Comparison of ENCODE assay signal across 14 cellular contexts in genomic region chr1:153763365-153764225, GRCh38. TPM values are rescaled to one million over a fixed set of nuclear protein-coding genes. Genes with fewer than 3 reads are reported as not detected.
DNase-seq lines count a peak whose midpoint lies in the region; ATAC-seq and TF ChIP-seq lines count a peak whose summit lies in the region.
"Had no signal": no experiment of that assay in that cellular context is flagged by ENCODE, and none has a peak within 500 bp of the region (broad histone marks: within the 10 kb centered on the region; RNA-seq: fewer than 3 reads in every experiment).

No MANE protein-coding gene starts in this region.

- no peak for ATAC-seq in GM19455 (IDR thresholded peaks at IDR 0.05; ENCODE audit: unreplicated experiment)
- ATAC-seq: K562 had no signal

- POLR2A ChIA-PET in RWPE1 (lab: Yijun Ruan, JAX; ENCODE audit: low non-redundant PET): interaction anchor here (0.6 kb wide), 2 partner anchors 18 to 20 kb away, joined by 4 read pairs; no protein-coding TSS in a partner anchor

- TF ChIP-seq CTCF in RWPE1 (conservative IDR thresholded peaks at IDR 0.05; ENCODE audit: low read depth) (no peak), liver (IDR thresholded peaks at IDR 0.05; ENCODE audit: low read depth, low read length, missing input control) (no peak), spleen (IDR thresholded peaks at IDR 0.05 in 8 of 11, conservative IDR thresholded peaks at IDR 0.05 in 3 of 11) (no peak)

- H3K4me1 ChIP-seq in liver (ENCODE audit: control insufficient read depth in 4 of 4, insufficient read depth in 4 of 4, low read length in 3 of 4) (peaks cover 4 to 19% (median 13%) of the 10 kb centered on the region in 4 donors), spleen (peaks cover 0 to 18% (median 7%) of the 10 kb centered on the region in 6 donors)

- peaks cover 6 to 51% (median 38%) of the 10 kb centered on the region in 4 donors for H3K36me3 ChIP-seq in liver (ENCODE audit: control insufficient read depth in 4 of 4, insufficient read depth in 3 of 4, low read depth in 1 of 4, low read length in 3 of 4)
- H3K36me3 ChIP-seq in spleen: peaks cover 0 to 100% (median 80%) of the 10 kb centered on the region in 6 donors

- H3K27ac ChIP-seq in RWPE1 (peak overlapping the region; percentile 17; the same call in 1 of the 2 replicates), liver (ENCODE audit: low read depth in 1 of 2, low read length in 2 of 2) (peak overlapping the region; percentile 27 to 32), spleen (peak overlapping the region in 3 of 8 donors; percentile 11 to 51 (median 37))
- H3K27ac ChIP-seq: C4-2B had no signal

- no peak for TF ChIP-seq POLR2A in spleen (IDR thresholded peaks at IDR 0.05)

- H3K9me3 ChIP-seq in liver (ENCODE audit: control insufficient read depth in 4 of 4, low read length in 3 of 4) (no peaks in the 10 kb centered on the region), spleen (no peaks in the 10 kb centered on the region)

- no peak for DNase-seq in RWPE1 (ENCODE audit: low spot score)
- DNase-seq in epidermal melanocyte (ENCODE audit: insufficient read length, low spot score): peak; percentile 84
- DNase-seq in spleen: peak; percentile 47
- DNase-seq in NCI-H2081 treated with DMSO at 0.1 percent for 48 hours (lab: John Stamatoyannopoulos, UW): no peak
- no peak for DNase-seq in hippocampal formation (lab: John Stamatoyannopoulos, UW)
- no peak for DNase-seq in NCI-H524 (lab: John Stamatoyannopoulos, UW)
- DNase-seq: activated CD4-positive, alpha-beta T cell treated with anti-CD3 and anti-CD28 coated beads, Interleukin-2, amount 50 U/mL, for 4 hours; NCI-H1436 treated with DMSO at 0.1 percent for 48 hours; NCI-H69; stimulated activated CD4-positive, alpha-beta T cell treated with anti-CD3 and anti-CD28 coated beads, Interleukin-2, amount 100 ng/mL, for 48 hours had no signal

- H3K4me3 ChIP-seq in liver (ENCODE audit: low read depth in 1 of 3, low read length in 3 of 3) (no peak overlapping the region), spleen (no peak overlapping the region)
- H3K4me3 ChIP-seq: K562 had no signal

- H3K27me3 ChIP-seq in liver (ENCODE audit: control insufficient read depth in 4 of 4, insufficient read depth in 4 of 4, low read length in 3 of 4) (no peaks in the 10 kb centered on the region), spleen (replicated peaks in 1 of 7) (no peaks in the 10 kb centered on the region)

- no peak for TF ChIP-seq RAD21 in liver (IDR thresholded peaks at IDR 0.05)

- whole genome bisulfite sequencing in liver: 79% methylated on average over 7 of the region's 7 CpGs
- 63 to 82% (median 72%) methylated on average over 7 of the region's 7 CpGs for WGBS in spleen, 5 donors

- CTCF ChIA-PET in RWPE1 (lab: Yijun Ruan, JAX): no interaction called here

- intact Hi-C loops in spleen (cut with DNase I; ENCODE audit: low total_unique reads): no loop called here

- no peak overlapping the region for H3K9ac ChIP-seq in liver (ENCODE audit: low read depth in 1 of 2, low read length in 2 of 2)

TF ChIP-seq in liver, 16 proteins besides CTCF, POLR2A, EP300 and RAD21:
- TF ChIP-seq NR2F2 (IDR thresholded peaks at IDR 0.05): peak; percentile 87
- no peak for TF ChIP-seq ATF3 (IDR thresholded peaks at IDR 0.05)

RNA-seq across cellular contexts. Expression of gene SLC27A3, which starts 11.6 kb away (rescaled TPM):
- total RNA-seq in liver (10 to 100 TPM; 18.1 to 29.1 TPM), spleen (10 to 100 TPM; 11.1 to 28.4 (median 20.0) TPM)
- polyA plus RNA-seq in liver (10 to 100 TPM; 27.2 to 47.4 TPM), spleen (10 to 100 TPM; 23.4 to 54.5 (median 48.6) TPM)

RNA-seq across cellular contexts. Expression of gene INTS3, which starts 35.7 kb away (rescaled TPM):
- total RNA-seq in liver: 10 to 100 TPM; 16.4 to 26.0 TPM
- polyA plus RNA-seq in liver: 10 to 100 TPM in 1 of 2 donors, 1 to 10 TPM in 1; 9.0 to 13.9 TPM
- total RNA-seq in spleen: 10 to 100 TPM; 38.1 to 66.2 (median 49.0) TPM
- polyA plus RNA-seq in spleen: 10 to 100 TPM; 24.7 to 51.9 (median 46.6) TPM

Comparison
In these comparisons a context has a peak if more than half of its experiments do, and no peak if none do; other contexts are left out.
1. DNase-seq: peak in epidermal melanocyte (single experiment) and spleen (single experiment); none in RWPE1 (single experiment), NCI-H2081 treated with DMSO at 0.1 percent for 48 hours (single experiment), hippocampal formation (0 of 2) and NCI-H524 (0 of 2).